ENCODE assay signal across 8 cellular contexts in genomic region chr16:10940501-10941079, GRCh38. TPM values are rescaled to one million over a fixed set of nuclear protein-coding genes. Genes with fewer than 3 reads are reported as not detected.
A peak's percentile ranks its signal among the peaks of the same experiment; 100 is the strongest.
DNase-seq lines count a peak whose midpoint lies in the region; ATAC-seq and TF ChIP-seq lines count a peak whose summit lies in the region.

No MANE protein-coding gene starts in this region.

- TF ChIP-seq POLR2A in upper lobe of left lung (IDR thresholded peaks at IDR 0.05): peak in 2 of 4 donors; percentile 22 to 49

- no peak for TF ChIP-seq CTCF in cardiac muscle cell (IDR thresholded peaks at IDR 0.05; ENCODE audit: low read depth, low read length)
- TF ChIP-seq CTCF in brain (conservative IDR thresholded peaks at IDR 0.05): no peak
- TF ChIP-seq CTCF in lower lobe of right lung (IDR thresholded peaks at IDR 0.05): no peak
- no peak for TF ChIP-seq CTCF in upper lobe of left lung (IDR thresholded peaks at IDR 0.05)

- DNase-seq in cardiac muscle cell (ENCODE audit: low read depth in 1 of 2, low spot score in 1 of 2) (no peak), Right ventricle myocardium inferior (ENCODE audit: missing footprints) (no peak), lower lobe of right lung (no peak), upper lobe of left lung (peak in 1 of 2 donors; percentile 65), GM19240 (ENCODE audit: insufficient read length, low spot score) (no peak)

- TF ChIP-seq EP300 in upper lobe of left lung (IDR thresholded peaks at IDR 0.05): no peak

- peak overlapping the region; percentile 79 for H3K4me3 ChIP-seq in cardiac muscle cell
- H3K4me3 ChIP-seq in lower lobe of right lung: peak overlapping the region; percentile 64
- H3K4me3 ChIP-seq in upper lobe of left lung: peak overlapping the region; percentile 62 to 94 (median 91)

- H3K9me3 Mint-ChIP-seq in brain: no peaks in the 10 kb centered on the region

- 14 to 36% methylated on average over 4 to 8 of the region's 8 CpGs for WGBS in upper lobe of left lung, 2 donors

- H3K4me1 ChIP-seq in cardiac muscle cell (ENCODE audit: low read depth): peaks cover 17% of the 10 kb centered on the region
- peaks cover 76% of the 10 kb centered on the region for H3K4me1 ChIP-seq in lower lobe of right lung
- H3K4me1 ChIP-seq in upper lobe of left lung: peaks cover 68 to 84% (median 81%) of the 10 kb centered on the region in 4 donors

- intact Hi-C loops in Right ventricle myocardium inferior (cut with DNase I): loop anchor here (5.0 kb wide), 1 partner anchor 198 kb away; the partner anchor contains the start of gene NUBP1
- intact Hi-C loops in lower lobe of right lung (cut with DNase I): no loop called here

- peak overlapping the region; percentile 94 to 99 (median 98) for H3K4me3 Mint-ChIP-seq in brain

- ATAC-seq in Right ventricle myocardium inferior (no peak), lower lobe of right lung (no peak), upper lobe of left lung (ENCODE audit: low FRiP score in 2 of 2) (no peak), HG03097 (IDR thresholded peaks at IDR 0.05; ENCODE audit: low FRiP score, unreplicated experiment) (no peak), GM21723 (IDR thresholded peaks at IDR 0.05; ENCODE audit: unreplicated experiment) (no peak)

- peaks cover 4% of the 10 kb centered on the region for H3K27me3 Mint-ChIP-seq in brain

- H3K27ac ChIP-seq in cardiac muscle cell: no peak overlapping the region
- peak overlapping the region; percentile 76 for H3K27ac ChIP-seq in lower lobe of right lung
- peak overlapping the region; percentile 84 to 92 (median 88) for H3K27ac ChIP-seq in upper lobe of left lung

- H3K4me1 Mint-ChIP-seq in brain: peaks cover 80% of the 10 kb centered on the region

- H3K36me3 ChIP-seq in cardiac muscle cell: no peaks in the 10 kb centered on the region
- H3K36me3 ChIP-seq in lower lobe of right lung: no peaks in the 10 kb centered on the region
- H3K36me3 ChIP-seq in upper lobe of left lung: no peaks in the 10 kb centered on the region

- H3K27ac Mint-ChIP-seq in brain: peak overlapping the region; percentile 5 to 90 (median 89)

- H3K9me3 ChIP-seq in cardiac muscle cell (ENCODE audit: low read depth): no peaks in the 10 kb centered on the region
- H3K9me3 ChIP-seq in lower lobe of right lung: no peaks in the 10 kb centered on the region
- no peaks in the 10 kb centered on the region for H3K9me3 ChIP-seq in upper lobe of left lung

- peaks cover 19% of the 10 kb centered on the region for H3K36me3 Mint-ChIP-seq in brain

- no peaks in the 10 kb centered on the region for H3K27me3 ChIP-seq in cardiac muscle cell
- no peaks in the 10 kb centered on the region for H3K27me3 ChIP-seq in lower lobe of right lung (ENCODE audit: low read depth)
- H3K27me3 ChIP-seq in upper lobe of left lung: no peaks in the 10 kb centered on the region

RNA-seq across cellular contexts. Expression of gene DEXI, which starts 1.7 kb away (rescaled TPM):
- total RNA-seq in cardiac muscle cell: 112 and 115 TPM in 2 replicates
- 78.4 and 92.1 TPM in 2 replicates for polyA plus RNA-seq in cardiac muscle cell
- total RNA-seq in Right ventricle myocardium inferior: 121 TPM
- polyA plus RNA-seq in brain (ENCODE audit: insufficient read depth, low read depth, low replicate concordance): 71.5 TPM
- 29.9 TPM for total RNA-seq in lower lobe of right lung
- 10 to 100 TPM; 28.4 to 87.0 (median 55.1) TPM for total RNA-seq in upper lobe of left lung

RNA-seq across cellular contexts. Expression of gene CLEC16A, which starts 3.8 kb away (rescaled TPM):
- total RNA-seq in cardiac muscle cell (23.9 and 26.8 TPM in 2 replicates), Right ventricle myocardium inferior (23.0 TPM), lower lobe of right lung (34.6 TPM), upper lobe of left lung (10 to 100 TPM; 33.3 to 85.9 (median 46.4) TPM)
- polyA plus RNA-seq in cardiac muscle cell (17.5 and 23.6 TPM in 2 replicates), brain (ENCODE audit: insufficient read depth, low read depth, low replicate concordance) (22.2 TPM)
